Comparison of ENCODE assay signal across 8 cellular contexts in genomic region chr5:149485655-149486615, GRCh38.
DNase-seq lines count a peak whose midpoint lies in the region; ATAC-seq and TF ChIP-seq lines count a peak whose summit lies in the region.

No MANE protein-coding gene starts in this region.

- no peak for ATAC-seq in GM21528 (IDR thresholded peaks at IDR 0.05; ENCODE audit: low FRiP score, unreplicated experiment)

- H3K79me2 ChIP-seq in PC-9 (ENCODE audit: low read depth) = no peaks in the 10 kb centered on the region
- no peaks in the 10 kb centered on the region for H3K79me2 ChIP-seq in parathyroid adenoma

- CTCF ChIA-PET in PC-9 (lab: Charles Lee) = interaction anchor here (0.5 to 1.3 kb wide), 4 partner anchors 54 to 929 kb away, joined by 3 to 4 read pairs (median 4); no protein-coding TSS in a partner anchor

- no peaks in the 10 kb centered on the region for H3K27me3 ChIP-seq in PC-9 (ENCODE audit: insufficient read depth, low read depth)
- H3K27me3 ChIP-seq in esophagus muscularis mucosa = no peaks in the 10 kb centered on the region
- H3K27me3 ChIP-seq in parathyroid adenoma (ENCODE audit: control insufficient read depth, insufficient read depth, low read length) = no peaks in the 10 kb centered on the region

- peaks cover 88% of the 10 kb centered on the region for H3K4me1 ChIP-seq in PC-9 (replicated peaks; ENCODE audit: insufficient read depth)
- H3K4me1 ChIP-seq in esophagus muscularis mucosa = peaks cover 56 to 100% (median 96%) of the 10 kb centered on the region in 4 donors
- peaks cover 24% of the 10 kb centered on the region for H3K4me1 ChIP-seq in parathyroid adenoma

- DNase-seq in GF-D8 (lab: John Stamatoyannopoulos, UW) = peak; percentile 19
- DNase-seq in PC-9 = peak; percentile 89 to 99
- DNase-seq in esophagus muscularis mucosa (ENCODE audit: extremely low spot score) = peak; percentile 98
- DNase-seq in DMS114 treated with DMSO at 0.1 percent for 48 hours (lab: John Stamatoyannopoulos, UW; ENCODE audit: unreplicated experiment) = no peak
- no peak for DNase-seq in NCI-H187 treated with DMSO at 0.1 percent for 48 hours (lab: John Stamatoyannopoulos, UW)
- no peak for DNase-seq in NCI-H510A (lab: John Stamatoyannopoulos, UW)

- H3K9me3 ChIP-seq in PC-9 (ENCODE audit: insufficient read depth, low read depth) (no peaks in the 10 kb centered on the region), esophagus muscularis mucosa (no peaks in the 10 kb centered on the region), parathyroid adenoma (ENCODE audit: control insufficient read depth, low read length) (no peaks in the 10 kb centered on the region)

- H3K27ac ChIP-seq in PC-9 (peak overlapping the region; percentile 92), esophagus muscularis mucosa (replicated peaks in 1 of 4) (peak overlapping the region; percentile 86 to 93 (median 90)), parathyroid adenoma (peak overlapping the region; percentile 92)

- H3K4me2 ChIP-seq in PC-9 (peak overlapping the region; percentile 51), parathyroid adenoma (ENCODE audit: low read length) (peak overlapping the region; percentile 39)

- H3K9me2 ChIP-seq in PC-9 (ENCODE audit: insufficient read depth) = no peaks in the 10 kb centered on the region

- H4K20me1 ChIP-seq in PC-9 (ENCODE audit: insufficient read depth) = no peaks in the 10 kb centered on the region

- BruUV-seq in PC-9 (replicated peaks; lab: Mats Ljungman, UMichigan) = no TSS peak

- H3K36me3 ChIP-seq in PC-9 (ENCODE audit: low read depth) (no peaks in the 10 kb centered on the region), esophagus muscularis mucosa (no peaks in the 10 kb centered on the region), parathyroid adenoma (ENCODE audit: control insufficient read depth, insufficient read depth, low read length) (no peaks in the 10 kb centered on the region)

- WGBS in esophagus muscularis mucosa = 17% methylated on average over 2 of the region's 2 CpGs

- peaks cover 87% of the 10 kb centered on the region for H3F3A ChIP-seq in PC-9 (ENCODE audit: insufficient read depth, low read depth)

- H2AFZ ChIP-seq in PC-9 (no peak overlapping the region), parathyroid adenoma (peak overlapping the region; percentile 26)

- H3K9ac ChIP-seq in parathyroid adenoma = no peak overlapping the region

- intact Hi-C loops in PC-9 (cut with micrococcal nuclease; ENCODE audit: unreplicated experiment) = loop anchor here (1.0 to 5.0 kb wide), 5 partner anchors 12 to 131 kb away; partner anchors contain the start of gene CSNK1A1
- intact Hi-C loops in esophagus muscularis mucosa (cut with DNase I) = loop anchor here (5.0 kb wide), 1 partner anchor 34 kb away; no protein-coding TSS in a partner anchor

- H3K4me3 ChIP-seq in PC-9 = no peak overlapping the region; the same call in 1 of the 2 replicates
- H3K4me3 ChIP-seq in esophagus muscularis mucosa = no peak overlapping the region
- H3K4me3 ChIP-seq in parathyroid adenoma (ENCODE audit: low read depth, low read length) = peak overlapping the region; percentile 20

- TF ChIP-seq CTCF in PC-9 (conservative IDR thresholded peaks at IDR 0.05) = no peak
- TF ChIP-seq CTCF in esophagus muscularis mucosa (IDR thresholded peaks at IDR 0.05) = peak in 1 of 3 experiments; percentile 9
- no peak for TF ChIP-seq CTCF in parathyroid adenoma (IDR thresholded peaks at IDR 0.05)

- TF ChIP-seq POLR2A in esophagus muscularis mucosa (IDR thresholded peaks at IDR 0.05; ENCODE audit: low read depth) = no peak

- TF ChIP-seq EP300 in esophagus muscularis mucosa (IDR thresholded peaks at IDR 0.05) = peak; percentile 98

- POLR2A ChIA-PET in PC-9 (lab: Charles Lee; ENCODE audit: unreplicated experiment) = interaction anchor here (0.6 to 0.8 kb wide), 4 partner anchors 11 to 40 kb away, joined by 3 to 7 read pairs (median 5); no protein-coding TSS in a partner anchor

Comparison
In these comparisons a context has a peak if more than half of its experiments do, and no peak if none do; other contexts are left out.
1. DNase-seq: peak in GF-D8 (single experiment), PC-9 (2 of 2) and esophagus muscularis mucosa (single experiment); none in DMS114 treated with DMSO at 0.1 percent for 48 hours (single experiment), NCI-H187 treated with DMSO at 0.1 percent for 48 hours (single experiment) and NCI-H510A (single experiment).
2. Peak in every context shown above with its lines, with median percentiles within 50 percentile points of each other: H3K27ac ChIP-seq.